ENCODE assay signal across 8 cellular contexts in genomic region chr1:27915082-27915575, GRCh38. TPM values are rescaled to one million over a fixed set of nuclear protein-coding genes. Genes with fewer than 3 reads are reported as not detected.
DNase-seq lines count a peak whose midpoint lies in the region; ATAC-seq, FAIRE-seq and TF ChIP-seq lines count a peak whose summit lies in the region.

No MANE protein-coding gene starts in this region.

- ATAC-seq in left ventricle myocardium superior: no peak
- peak; percentile 24 for ATAC-seq in aorta (ENCODE audit: low FRiP score)
- no peak for ATAC-seq in HG03139 (IDR thresholded peaks at IDR 0.05; ENCODE audit: unreplicated experiment)

- H3K27ac ChIP-seq in right atrium auricular region: peak overlapping the region; percentile 68 to 75
- H3K27ac ChIP-seq in muscle layer of colon (ENCODE audit: low read depth, low read length): no peak overlapping the region
- peak overlapping the region in 1 of 2 donors; percentile 43 for H3K27ac ChIP-seq in aorta (ENCODE audit: low read depth in 1 of 2, low read length in 2 of 2)

- DNase-seq in right atrium auricular region (ENCODE audit: low spot score) (no peak), left ventricle myocardium superior (no peak), astrocyte of the spinal cord (ENCODE audit: low read depth, low spot score) (no peak), aorta (no peak), epidermal melanocyte (ENCODE audit: insufficient read length, low spot score) (no peak), GM12892 (ENCODE audit: insufficient read length) (no peak)

- TF ChIP-seq CTCF in right atrium auricular region (IDR thresholded peaks at IDR 0.05) (no peak), astrocyte of the spinal cord (IDR thresholded peaks at IDR 0.05; ENCODE audit: low read depth, low read length) (no peak)

- H3K9me3 ChIP-seq in right atrium auricular region (peaks cover 2 to 5% of the 10 kb centered on the region in 2 donors), muscle layer of colon (ENCODE audit: low read length) (peaks cover 7% of the 10 kb centered on the region), aorta (ENCODE audit: control insufficient read depth, low read length) (no peaks in the 10 kb centered on the region)

- 60 to 64% methylated on average over 7 of the region's 7 CpGs for WGBS in aorta, 2 donors

- intact Hi-C loops in left ventricle myocardium superior (cut with micrococcal nuclease) (no loop called here), aorta (cut with DNase I) (no loop called here)

- H3K9ac ChIP-seq in muscle layer of colon (ENCODE audit: low read length): no peak overlapping the region

- H3K4me3 ChIP-seq in right atrium auricular region: peak overlapping the region; percentile 58 to 77
- peak overlapping the region; percentile 7 for H3K4me3 ChIP-seq in astrocyte of the spinal cord (ENCODE audit: low read depth, low read length)
- H3K4me3 ChIP-seq in muscle layer of colon (ENCODE audit: low read depth in 1 of 2, low read length in 2 of 2): peak overlapping the region; percentile 21 to 81
- H3K4me3 ChIP-seq in aorta (ENCODE audit: low read length in 2 of 2): no peak overlapping the region

- in situ Hi-C loops in astrocyte of the spinal cord (cut with HindIII; ENCODE audit: low sequenced_read_pairs): no loop called here

- H3K4me1 ChIP-seq in right atrium auricular region (peaks cover 0 to 11% of the 10 kb centered on the region in 2 donors), muscle layer of colon (ENCODE audit: insufficient read depth, low read length) (peaks cover 4% of the 10 kb centered on the region), aorta (ENCODE audit: control insufficient read depth in 1 of 2, insufficient read depth in 2 of 2, low read length in 2 of 2) (no peaks in the 10 kb centered on the region)

- no peaks in the 10 kb centered on the region for H3K27me3 ChIP-seq in right atrium auricular region
- no peaks in the 10 kb centered on the region for H3K27me3 ChIP-seq in muscle layer of colon (ENCODE audit: control insufficient read depth in 1 of 2, insufficient read depth in 2 of 2, low read length in 2 of 2)
- no peaks in the 10 kb centered on the region for H3K27me3 ChIP-seq in aorta (ENCODE audit: control insufficient read depth in 1 of 2, insufficient read depth in 2 of 2, low read length in 1 of 2)

- no peak for FAIRE-seq in GM12892 (lab: Jason Lieb, UNC)

- TF ChIP-seq POLR2A in GM12892 (IDR thresholded peaks at IDR 0.05; ENCODE audit: low read depth, low read length): no peak

- H3K36me3 ChIP-seq in right atrium auricular region (peaks cover 5% of the 10 kb centered on the region), muscle layer of colon (ENCODE audit: insufficient read depth, low read length) (no peaks in the 10 kb centered on the region), aorta (ENCODE audit: control insufficient read depth in 1 of 2, insufficient read depth in 2 of 2, low read length in 1 of 2) (no peaks in the 10 kb centered on the region)

RNA-seq across cellular contexts. Expression of gene RPA2, which starts 0.8 kb away (rescaled TPM):
- total RNA-seq in right atrium auricular region (10 to 100 TPM; 16.9 to 27.8 TPM), left ventricle myocardium superior (25.5 TPM), aorta (10 to 100 TPM; 22.2 to 22.6 TPM)
- 10 to 100 TPM; 22.4 to 28.5 TPM for polyA plus RNA-seq in aorta
- polyA plus RNA-seq in GM12892 (2012; ENCODE audit: missing spikeins): 81.7 TPM

RNA-seq across cellular contexts. Expression of gene SMPDL3B, which starts 19.7 kb away (rescaled TPM):
- total RNA-seq in right atrium auricular region: 1 to 10 TPM in 1 of 2 donors, under 1 TPM in 1; 0.78 to 6.7 TPM
- total RNA-seq in left ventricle myocardium superior: not detected
- under 1 TPM in 1 of 2 donors, not detected in 1; 0.49 TPM for total RNA-seq in aorta
- polyA plus RNA-seq in aorta: 1 to 10 TPM in 1 of 2 donors, not detected in 1; 3.0 TPM
- polyA plus RNA-seq in GM12892 (2012; ENCODE audit: missing spikeins): 0.17 TPM

RNA-seq across cellular contexts. Expression of gene THEMIS2, which starts 42.8 kb away (rescaled TPM):
- total RNA-seq in right atrium auricular region: 10 to 100 TPM in 1 of 2 donors, 1 to 10 TPM in 1; 7.4 to 13.1 TPM
- total RNA-seq in left ventricle myocardium superior: 5.7 TPM
- total RNA-seq in aorta: 10 to 100 TPM; 30.7 to 36.1 TPM
- polyA plus RNA-seq in aorta: 10 to 100 TPM in 1 of 2 donors, 1 to 10 TPM in 1; 5.3 to 21.7 TPM
- polyA plus RNA-seq in GM12892 (2012; ENCODE audit: missing spikeins): 29.7 TPM

RNA-seq across cellular contexts. Expression of gene XKR8, which starts 44.6 kb away (rescaled TPM):
- total RNA-seq in right atrium auricular region (10 to 100 TPM in 1 of 2 donors, 1 to 10 TPM in 1; 6.8 to 10.8 TPM), left ventricle myocardium superior (5.3 TPM), aorta (1 to 10 TPM; 6.8 to 7.8 TPM)
- 1 to 10 TPM; 4.3 to 7.5 TPM for polyA plus RNA-seq in aorta
- polyA plus RNA-seq in GM12892 (2012; ENCODE audit: missing spikeins): 2.0 TPM

Comparison
In these comparisons a context has a peak if more than half of its experiments do, and no peak if none do; other contexts are left out.
1. H3K4me3 ChIP-seq: peak in right atrium auricular region (2 of 2), astrocyte of the spinal cord (single experiment) and muscle layer of colon (2 of 2); none in aorta (0 of 2).